In the genomic region with DNA sequence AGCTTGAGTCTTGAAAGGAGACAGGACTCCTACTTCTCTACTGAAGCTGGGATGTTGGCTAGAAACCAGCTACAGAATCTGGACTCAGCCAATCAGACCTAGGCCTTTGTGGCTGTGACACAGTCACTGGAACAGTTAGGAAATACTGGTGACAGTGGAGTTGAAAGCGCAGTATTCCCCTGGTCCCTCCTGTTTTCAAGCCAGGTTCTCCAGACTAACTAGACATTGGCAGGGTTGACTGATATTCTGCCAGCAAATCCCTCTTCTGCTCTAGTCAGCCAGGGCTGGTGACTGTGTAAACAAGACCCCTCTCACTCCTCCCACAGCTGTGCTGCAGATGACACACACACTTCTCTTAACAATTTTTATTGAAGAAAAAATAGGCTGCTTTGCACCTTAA, we compare ENCODE assay signal across 1 cellular context.
TF ChIP-seq lines count a peak whose summit lies in the region.

No MANE protein-coding gene starts in this region.

TF ChIP-seq in SK-N-SH treated with all-trans-retinoic acid at 6 μM for 48 hours, 23 proteins besides CTCF, POLR2A, EP300 and RAD21 (continued from another document):
- TF ChIP-seq TCF4 (CRISPR knock-in tag; IDR thresholded peaks at IDR 0.05; ENCODE audit: borderline replicate concordance) (no peak), SNAI2 (CRISPR knock-in tag; IDR thresholded peaks at IDR 0.05) (no peak), ZNF70 (CRISPR knock-in tag; IDR thresholded peaks at IDR 0.05) (no peak), ZNF8 (CRISPR knock-in tag; IDR thresholded peaks at IDR 0.05) (no peak), PATZ1 (CRISPR knock-in tag; IDR thresholded peaks at IDR 0.05; ENCODE audit: borderline replicate concordance) (no peak), ZFP30 (CRISPR knock-in tag; IDR thresholded peaks at IDR 0.05) (no peak), RARB (CRISPR knock-in tag; IDR thresholded peaks at IDR 0.05) (no peak), ZC3H10 (CRISPR knock-in tag; IDR thresholded peaks at IDR 0.05) (no peak), OSR1 (CRISPR knock-in tag; IDR thresholded peaks at IDR 0.05) (no peak), ARNTL (CRISPR knock-in tag; IDR thresholded peaks at IDR 0.05; ENCODE audit: borderline replicate concordance, low read depth) (no peak), TOX (CRISPR knock-in tag; IDR thresholded peaks at IDR 0.05; ENCODE audit: borderline replicate concordance) (no peak), CSRNP3 (CRISPR knock-in tag; IDR thresholded peaks at IDR 0.05) (no peak), TSHZ2 (CRISPR knock-in tag; IDR thresholded peaks at IDR 0.05) (no peak), ISL1 (CRISPR knock-in tag; IDR thresholded peaks at IDR 0.05) (no peak), POU6F1 (CRISPR knock-in tag; IDR thresholded peaks at IDR 0.05; ENCODE audit: borderline replicate concordance, low read depth) (no peak)
- TF ChIP-seq, protein P1, sequence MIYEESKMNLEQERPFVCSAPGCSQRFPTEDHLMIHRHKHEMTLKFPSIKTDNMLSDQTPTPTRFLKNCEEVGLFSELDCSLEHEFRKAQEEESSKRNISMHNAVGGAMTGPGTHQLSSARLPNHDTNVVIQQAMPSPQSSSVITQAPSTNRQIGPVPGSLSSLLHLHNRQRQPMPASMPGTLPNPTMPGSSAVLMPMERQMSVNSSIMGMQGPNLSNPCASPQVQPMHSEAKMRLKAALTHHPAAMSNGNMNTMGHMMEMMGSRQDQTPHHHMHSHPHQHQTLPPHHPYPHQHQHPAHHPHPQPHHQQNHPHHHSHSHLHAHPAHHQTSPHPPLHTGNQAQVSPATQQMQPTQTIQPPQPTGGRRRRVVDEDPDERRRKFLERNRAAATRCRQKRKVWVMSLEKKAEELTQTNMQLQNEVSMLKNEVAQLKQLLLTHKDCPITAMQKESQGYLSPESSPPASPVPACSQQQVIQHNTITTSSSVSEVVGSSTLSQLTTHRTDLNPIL (CRISPR knock-in tag; IDR thresholded peaks at IDR 0.05; ENCODE audit: low read depth) = no peak
